Comparison of ENCODE assay signal across 8 cellular contexts in genomic region chr19:48492925-48493717, GRCh38. TPM values are rescaled to one million over a fixed set of nuclear protein-coding genes. Genes with fewer than 3 reads are reported as not detected.
DNase-seq lines count a peak whose midpoint lies in the region; ATAC-seq and TF ChIP-seq lines count a peak whose summit lies in the region.

No MANE protein-coding gene starts in this region.

- WGBS in liver, result 7% methylated on average over 47 of the region's 47 CpGs

- no peak overlapping the region for H3K27ac ChIP-seq in ACC112 (ENCODE audit: low read depth, low read length)
- H3K27ac ChIP-seq in liver (ENCODE audit: low read depth in 1 of 2, low read length in 2 of 2), result peak overlapping the region; percentile 10 to 46

- no peak for TF ChIP-seq CTCF in liver (IDR thresholded peaks at IDR 0.05; ENCODE audit: low read depth, low read length, missing input control)

- no peak overlapping the region for H3K9ac ChIP-seq in liver (ENCODE audit: low read depth in 1 of 2, low read length in 2 of 2)

- H3K4me1 ChIP-seq in ACC112 (ENCODE audit: control insufficient read depth, insufficient read depth, low read length, unreplicated experiment) (peaks cover 5% of the 10 kb centered on the region), liver (ENCODE audit: control insufficient read depth in 4 of 4, insufficient read depth in 4 of 4, low read length in 3 of 4) (peaks cover 0 to 2% (median 0%) of the 10 kb centered on the region in 4 donors)

- peaks cover 4% of the 10 kb centered on the region; the same call in 1 of the 2 replicates for H3K27me3 ChIP-seq in ACC112 (ENCODE audit: insufficient read depth, low read length)
- H3K27me3 ChIP-seq in liver (ENCODE audit: control insufficient read depth in 4 of 4, insufficient read depth in 4 of 4, low read length in 3 of 4), result peaks cover 0 to 2% (median 0%) of the 10 kb centered on the region in 4 donors

- TF ChIP-seq RAD21 in liver (IDR thresholded peaks at IDR 0.05), result no peak

- no peaks in the 10 kb centered on the region for H3K79me2 ChIP-seq in ACC112 (ENCODE audit: control insufficient read depth, insufficient read depth, low read length, unreplicated experiment)

- H3K9me3 ChIP-seq in liver (ENCODE audit: control insufficient read depth in 4 of 4, low read length in 3 of 4), result no peaks in the 10 kb centered on the region

- peak overlapping the region; percentile 85 for H2AFZ ChIP-seq in ACC112 (ENCODE audit: low read length, unreplicated experiment)

- H3K36me3 ChIP-seq in ACC112 (ENCODE audit: insufficient read depth, low read length) (no peaks in the 10 kb centered on the region), liver (ENCODE audit: control insufficient read depth in 4 of 4, insufficient read depth in 3 of 4, low read depth in 1 of 4, low read length in 3 of 4) (no peaks in the 10 kb centered on the region)

- ATAC-seq in GM18867 (IDR thresholded peaks at IDR 0.05; ENCODE audit: unreplicated experiment), result peak; percentile 69
- peak; percentile 52 for ATAC-seq in HG03103 (IDR thresholded peaks at IDR 0.05; ENCODE audit: low read depth, unreplicated experiment)

- DNase-seq in NCI-H460 (ENCODE audit: extremely low read depth, low read depth) (peak; percentile 97), dermis blood vessel endothelial cell (peak; percentile 98)
- peak; percentile 79 for DNase-seq in activated CD4-positive, alpha-beta T cell treated with anti-CD3 and anti-CD28 coated beads, Interleukin-2, amount 50 U/mL, for 1 hour
- peak; percentile 80 for DNase-seq in stimulated activated CD4-positive, alpha-beta T cell treated with anti-CD3 and anti-CD28 coated beads, Interleukin-4, amount 100 ng/mL, for 1 hour

- H3K4me3 ChIP-seq in ACC112 (ENCODE audit: low read depth, low read length) (peak overlapping the region; percentile 85), liver (ENCODE audit: low read depth in 1 of 3, low read length in 3 of 3) (peak overlapping the region in 2 of 3 donors; percentile 18 to 52)

TF ChIP-seq in liver, 16 proteins besides CTCF, POLR2A, EP300 and RAD21:
- TF ChIP-seq EGR1 (IDR thresholded peaks at IDR 0.05; ENCODE audit: low read depth in 2 of 2), result peak in 1 of 2 donors; percentile 19
- TF ChIP-seq, protein P1, sequence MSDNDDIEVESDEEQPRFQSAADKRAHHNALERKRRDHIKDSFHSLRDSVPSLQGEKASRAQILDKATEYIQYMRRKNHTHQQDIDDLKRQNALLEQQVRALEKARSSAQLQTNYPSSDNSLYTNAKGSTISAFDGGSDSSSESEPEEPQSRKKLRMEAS (IDR thresholded peaks at IDR 0.05), result no peak
- peak; percentile 80 for TF ChIP-seq SP1 (IDR thresholded peaks at IDR 0.05)

RNA-seq across cellular contexts. Expression of gene LMTK3, which starts 18.5 kb away (rescaled TPM):
- total RNA-seq in NCI-H460 (2014; rRNA removed; shearing (Covaris generic)), result 0.05 TPM in 1 of 2 replicates, not detected in the other
- not detected in 2 replicates for polyA plus RNA-seq in NCI-H460 (2014; cell fraction: nucleus; rRNA removed)
- 0.14 TPM in 1 of 2 replicates, not detected in the other for total RNA-seq in dermis blood vessel endothelial cell
- under 1 TPM in 1 of 2 donors, not detected in 1; 0.08 TPM for total RNA-seq in liver
- polyA plus RNA-seq in liver, result under 1 TPM in 1 of 2 donors, not detected in 1; 0.08 TPM

RNA-seq across cellular contexts. Expression of gene CYTH2, which starts 24.0 kb away (rescaled TPM):
- total RNA-seq in NCI-H460 (2014; rRNA removed; shearing (Covaris generic)), result 22.2 and 26.3 TPM in 2 replicates
- 62.1 and 70.4 TPM in 2 replicates for polyA plus RNA-seq in NCI-H460 (2014; cell fraction: nucleus; rRNA removed)
- 63.1 and 89.0 TPM in 2 replicates for total RNA-seq in dermis blood vessel endothelial cell
- 10 to 100 TPM; 13.1 to 16.9 TPM for total RNA-seq in liver
- polyA plus RNA-seq in liver, result 10 to 100 TPM; 13.0 to 13.2 TPM

RNA-seq across cellular contexts. Expression of gene KCNJ14, which starts 37.7 kb away (rescaled TPM):
- 1.8 and 2.0 TPM in 2 replicates for total RNA-seq in NCI-H460 (2014; rRNA removed; shearing (Covaris generic))
- 2.3 and 2.9 TPM in 2 replicates for polyA plus RNA-seq in NCI-H460 (2014; cell fraction: nucleus; rRNA removed)
- total RNA-seq in dermis blood vessel endothelial cell (0.33 and 0.51 TPM in 2 replicates), liver (under 1 TPM; 0.23 to 0.92 TPM)
- polyA plus RNA-seq in liver, result under 1 TPM; 0.06 to 0.12 TPM

RNA-seq across cellular contexts. Expression of gene GRWD1, which starts 47.3 kb away (rescaled TPM):
- 19.3 and 26.3 TPM in 2 replicates for total RNA-seq in NCI-H460 (2014; rRNA removed; shearing (Covaris generic))
- polyA plus RNA-seq in NCI-H460 (2014; cell fraction: nucleus; rRNA removed), result 31.3 and 45.0 TPM in 2 replicates
- total RNA-seq in dermis blood vessel endothelial cell (41.4 and 57.9 TPM in 2 replicates), liver (10 to 100 TPM in 1 of 2 donors, 1 to 10 TPM in 1; 7.1 to 31.7 TPM)
- 10 to 100 TPM; 11.1 to 19.5 TPM for polyA plus RNA-seq in liver

RNA-seq across cellular contexts. Expression of gene SULT2B1, which starts 58.9 kb away (rescaled TPM):
- total RNA-seq in NCI-H460 (2014; rRNA removed; shearing (Covaris generic)), result 0.12 TPM in 1 of 2 replicates, not detected in the other
- not detected in 2 replicates for polyA plus RNA-seq in NCI-H460 (2014; cell fraction: nucleus; rRNA removed)
- total RNA-seq in dermis blood vessel endothelial cell (0.42 TPM in 1 of 2 replicates, not detected in the other), liver (not detected)
- under 1 TPM; 0.14 to 0.24 TPM for polyA plus RNA-seq in liver
